ENCODE assay signal across 1 cellular context in genomic region chr5:54772232-54773168, GRCh38.
TF ChIP-seq lines count a peak whose summit lies in the region.

No MANE protein-coding gene starts in this region.

TF ChIP-seq in HEK293, 187 proteins besides CTCF, POLR2A, EP300 and RAD21 (continued from another document):
- TF ChIP-seq PRDM2 (tag by site-specific recombination; IDR thresholded peaks at IDR 0.05; ENCODE audit: borderline replicate concordance): no peak
- TF ChIP-seq ZNF184 (tag by site-specific recombination; IDR thresholded peaks at IDR 0.05): no peak
TF ChIP-seq in HEK293: peak in this region for 3.
